8 cellular contexts compared by ENCODE assay signal in genomic region chr18:12394428-12394827, GRCh38. TPM values are rescaled to one million over a fixed set of nuclear protein-coding genes. Genes with fewer than 3 reads are reported as not detected.
DNase-seq lines count a peak whose midpoint lies in the region; ATAC-seq and TF ChIP-seq lines count a peak whose summit lies in the region.

No MANE protein-coding gene starts in this region.

- H3K9me3 ChIP-seq in heart right ventricle: no peaks in the 10 kb centered on the region
- H3K9me3 ChIP-seq in Peyer's patch: no peaks in the 10 kb centered on the region
- H3K9me3 ChIP-seq in upper lobe of left lung: no peaks in the 10 kb centered on the region

- H3K4me3 ChIP-seq in heart right ventricle (no peak overlapping the region), Peyer's patch (no peak overlapping the region), fibroblast of pulmonary artery (replicated peaks; ENCODE audit: low read depth, low read length) (no peak overlapping the region), upper lobe of left lung (no peak overlapping the region)

- peak in 1 of 8 donors; percentile 18 for ATAC-seq in heart right ventricle
- ATAC-seq in Right ventricle myocardium inferior: no peak
- peak in 1 of 2 donors; percentile 20 for ATAC-seq in upper lobe of left lung (ENCODE audit: low FRiP score in 2 of 2)
- no peak for ATAC-seq in GM18870 (IDR thresholded peaks at IDR 0.05; ENCODE audit: unreplicated experiment)
- no peak for ATAC-seq in GM21526 (IDR thresholded peaks at IDR 0.05; ENCODE audit: low FRiP score, unreplicated experiment)

- no peak overlapping the region for H3K27ac ChIP-seq in heart right ventricle
- peak overlapping the region in 1 of 4 donors; percentile 54 for H3K27ac ChIP-seq in Peyer's patch
- H3K27ac ChIP-seq in upper lobe of left lung: no peak overlapping the region

- no peak for TF ChIP-seq EP300 in upper lobe of left lung (IDR thresholded peaks at IDR 0.05)

- H3K36me3 ChIP-seq in heart right ventricle: no peaks in the 10 kb centered on the region
- no peaks in the 10 kb centered on the region for H3K36me3 ChIP-seq in Peyer's patch
- H3K36me3 ChIP-seq in upper lobe of left lung: no peaks in the 10 kb centered on the region

- no peak for TF ChIP-seq POLR2A in Peyer's patch (IDR thresholded peaks at IDR 0.05)
- TF ChIP-seq POLR2A in upper lobe of left lung (IDR thresholded peaks at IDR 0.05): no peak

- intact Hi-C loops in heart right ventricle (cut with DNase I): loop anchor here in 3 of 10 donors (5.0 to 10.0 kb wide), 2 partner anchors 90 to 268 kb away; no protein-coding TSS in a partner anchor
- intact Hi-C loops in Right ventricle myocardium inferior (cut with DNase I): loop anchor here (10.0 kb wide), 1 partner anchor 540 kb away; no protein-coding TSS in a partner anchor

- 59 to 60% methylated on average over 8 of the region's 8 CpGs for WGBS in heart right ventricle, 2 donors
- WGBS in upper lobe of left lung, 2 donors: 47 to 59% methylated on average over 8 of the region's 8 CpGs

- DNase-seq in heart right ventricle (no peak), Right ventricle myocardium inferior (ENCODE audit: missing footprints) (no peak), Peyer's patch (peak in 2 of 3 donors; percentile 49 to 59), fibroblast of pulmonary artery (ENCODE audit: low read depth) (peak; percentile 26), upper lobe of left lung (peak in 1 of 2 donors; percentile 31), germinal center (ENCODE audit: low spot score) (no peak)

- no peaks in the 10 kb centered on the region for H3K27me3 ChIP-seq in heart right ventricle
- H3K27me3 ChIP-seq in Peyer's patch: no peaks in the 10 kb centered on the region
- H3K27me3 ChIP-seq in upper lobe of left lung: no peaks in the 10 kb centered on the region

- H3K4me1 ChIP-seq in heart right ventricle (peaks cover 0 to 8% (median 0%) of the 10 kb centered on the region in 9 donors), Peyer's patch (peaks cover 0 to 6% (median 0%) of the 10 kb centered on the region in 4 donors), upper lobe of left lung (no peaks in the 10 kb centered on the region)

- TF ChIP-seq CTCF in heart right ventricle (IDR thresholded peaks at IDR 0.05): peak in 6 of 9 donors; percentile 16 to 46 (median 34)
- TF ChIP-seq CTCF in Peyer's patch (IDR thresholded peaks at IDR 0.05): peak in 3 of 6 experiments; percentile 11 to 30 (median 29)
- TF ChIP-seq CTCF in fibroblast of pulmonary artery (IDR thresholded peaks at IDR 0.05; ENCODE audit: low read length, missing control alignments): peak; percentile 53
- peak in 4 of 6 experiments; percentile 17 to 37 (median 26) for TF ChIP-seq CTCF in upper lobe of left lung (IDR thresholded peaks at IDR 0.05)

RNA-seq across cellular contexts. Expression of gene PRELID3A, which starts 13.3 kb away (rescaled TPM):
- total RNA-seq in heart right ventricle (1 to 10 TPM in 6 of 10 donors, under 1 TPM in 4; 0.38 to 2.2 (median 1.4) TPM), Right ventricle myocardium inferior (1.9 TPM), Peyer's patch (under 1 TPM in 1 of 4 donors, not detected in 3; 0.70 TPM), upper lobe of left lung (10 to 100 TPM in 2 of 6 donors, 1 to 10 TPM in 4; 2.6 to 16.5 (median 4.7) TPM)
- 1 to 10 TPM; 1.5 to 2.4 TPM for polyA plus RNA-seq in heart right ventricle

RNA-seq across cellular contexts. Expression of gene AFG3L2, which starts 17.4 kb away (rescaled TPM):
- total RNA-seq in heart right ventricle (100 to 1,000 TPM; 126 to 176 (median 145) TPM), Right ventricle myocardium inferior (140 TPM), Peyer's patch (100 to 1,000 TPM in 2 of 4 donors, 10 to 100 TPM in 2; 47.9 to 111 (median 94.8) TPM), upper lobe of left lung (10 to 100 TPM; 31.3 to 55.6 (median 38.3) TPM)
- polyA plus RNA-seq in heart right ventricle: 10 to 100 TPM; 48.1 to 60.4 TPM

Comparison
In these comparisons a context has a peak if more than half of its experiments do, and no peak if none do; other contexts are left out.
1. DNase-seq: peak in Peyer's patch (2 of 3) and fibroblast of pulmonary artery (single experiment); none in heart right ventricle (0 of 2), Right ventricle myocardium inferior (single experiment) and germinal center (single experiment).